In genomic region chr7:74228951-74229900, GRCh38 we compare ENCODE assay signal across 15 cellular contexts. TPM values are rescaled to one million over a fixed set of nuclear protein-coding genes. Genes with fewer than 3 reads are reported as not detected.
A peak's percentile ranks its signal among the peaks of the same experiment; 100 is the strongest.
DNase-seq lines count a peak whose midpoint lies in the region; ATAC-seq and TF ChIP-seq lines count a peak whose summit lies in the region.
"Had no signal": no experiment of that assay in that cellular context is flagged by ENCODE, and none has a peak within 500 bp of the region (broad histone marks: within the 10 kb centered on the region; RNA-seq: fewer than 3 reads in every experiment).

No MANE protein-coding gene starts in this region.

- H3K4me3 ChIP-seq in DND-41 (ENCODE audit: low read depth in 1 of 2, low read length in 2 of 2) = no peak overlapping the region
- H3K4me3 ChIP-seq in OCI-LY7 (ENCODE audit: low read depth, low read length, poor library complexity, severe bottlenecking) = no peak overlapping the region
- H3K4me3 ChIP-seq in naive thymus-derived CD4-positive, alpha-beta T cell (ENCODE audit: low read length) = no peak overlapping the region
- H3K4me3 ChIP-seq: right lobe of liver had no signal

- H3K4me2 ChIP-seq in DND-41 (ENCODE audit: insufficient read depth, low read length) = no peak overlapping the region
- H3K4me2 ChIP-seq in OCI-LY7 (ENCODE audit: low read length) = no peak overlapping the region

- H3K4me1 ChIP-seq in DND-41 (ENCODE audit: insufficient read depth, low read length) = 0 out of 2 replicates have a peak, but pooled peaks cover 2% of the 10 kb centered on the region
- H3K4me1 ChIP-seq in OCI-LY7 (ENCODE audit: insufficient read depth, low read length, poor library complexity, severe bottlenecking) = peaks cover 26% of the 10 kb centered on the region
- H3K4me1 ChIP-seq in naive thymus-derived CD4-positive, alpha-beta T cell (ENCODE audit: control insufficient read depth in 2 of 2, insufficient read depth in 2 of 2, low read length in 2 of 2) = no peaks in the 10 kb centered on the region

- H3K79me2 ChIP-seq in DND-41 (ENCODE audit: insufficient read depth, low read length) = peaks cover 5% of the 10 kb centered on the region; the same call in 1 of the 2 replicates
- H3K79me2 ChIP-seq in OCI-LY7 (ENCODE audit: insufficient read depth, low read depth, low read length) = no peaks in the 10 kb centered on the region

- no peaks in the 10 kb centered on the region for H3K27me3 Mint-ChIP-seq in naive thymus-derived CD4-positive, alpha-beta T cell
- H3K27me3 Mint-ChIP-seq: CD4-positive, CD25-positive, alpha-beta regulatory T cell had no signal

- peak; percentile 18 for TF ChIP-seq POLR2A in GM18505 (IDR thresholded peaks at IDR 0.05; ENCODE audit: borderline replicate concordance, extremely low read depth, insufficient read depth, insufficient read length)

- intact Hi-C loops in OCI-LY7 (cut with micrococcal nuclease; ENCODE audit: unreplicated experiment) = no loop called here
- intact Hi-C loops in naive thymus-derived CD4-positive, alpha-beta T cell (cut with micrococcal nuclease) = no loop called here

- TSS peak; percentile 94 for BruUV-seq in OCI-LY7 (replicated peaks; lab: Mats Ljungman, UMichigan)

- ATAC-seq in DND-41 (ENCODE audit: insufficient read depth, low read depth) = no peak
- no peak for ATAC-seq in GM18505 (IDR thresholded peaks at IDR 0.05; ENCODE audit: unreplicated experiment)
- ATAC-seq in naive thymus-derived CD4-positive, alpha-beta T cell = peak; percentile 17
- no peak for ATAC-seq in GM19452 (IDR thresholded peaks at IDR 0.05; ENCODE audit: unreplicated experiment)
- ATAC-seq: right lobe of liver had no signal

- CTCF ChIA-PET in OCI-LY7 (lab: Charles Lee; ENCODE audit: unreplicated experiment) = no interaction called here
- CTCF ChIA-PET in naive thymus-derived CD4-positive, alpha-beta T cell (lab: Charles Lee) = no interaction called here

- H2AFZ ChIP-seq in DND-41 (ENCODE audit: low read depth, low read length) (no peak overlapping the region), OCI-LY7 (ENCODE audit: low read length) (no peak overlapping the region)

- TF ChIP-seq CTCF in DND-41 (IDR thresholded peaks at IDR 0.05; ENCODE audit: borderline replicate concordance, extremely low read depth, low read length, poor library complexity, severe bottlenecking) = no peak
- TF ChIP-seq CTCF in OCI-LY7 (conservative IDR thresholded peaks at IDR 0.05; ENCODE audit: low read length) = no peak

- H3K4me3 Mint-ChIP-seq in naive thymus-derived CD4-positive, alpha-beta T cell = no peak overlapping the region
- H3K4me3 Mint-ChIP-seq: CD4-positive, CD25-positive, alpha-beta regulatory T cell; neural crest cell had no signal

- H3K36me3 ChIP-seq in DND-41 (ENCODE audit: insufficient read depth, low read length) (peaks cover 86% of the 10 kb centered on the region), OCI-LY7 (ENCODE audit: insufficient read depth, low read length) (peaks cover 94% of the 10 kb centered on the region)
- H3K36me3 ChIP-seq in naive thymus-derived CD4-positive, alpha-beta T cell (ENCODE audit: control insufficient read depth in 2 of 3, insufficient read depth in 3 of 3, low read length in 3 of 3) = peaks cover 0 to 25% (median 5%) of the 10 kb centered on the region in 3 experiments

- H3K27me3 ChIP-seq in DND-41 (ENCODE audit: insufficient read depth, low read length, poor library complexity) = no peaks in the 10 kb centered on the region
- H3K27me3 ChIP-seq in naive thymus-derived CD4-positive, alpha-beta T cell (ENCODE audit: control insufficient read depth in 2 of 2, insufficient read depth in 2 of 2, low read length in 2 of 2) = no peaks in the 10 kb centered on the region
- H3K27me3 ChIP-seq: right lobe of liver had no signal

- H3K27ac ChIP-seq in DND-41 (ENCODE audit: low read length) (peak overlapping the region; percentile 65), OCI-LY7 (ENCODE audit: low read depth, low read length, poor library complexity, severe bottlenecking) (peak overlapping the region; percentile 48)
- no peak overlapping the region for H3K27ac ChIP-seq in naive thymus-derived CD4-positive, alpha-beta T cell (ENCODE audit: low read depth, low read length)
- H3K27ac ChIP-seq: right lobe of liver had no signal

- H3K36me3 Mint-ChIP-seq in naive thymus-derived CD4-positive, alpha-beta T cell = peaks cover 0 to 31% (median 19%) of the 10 kb centered on the region in 5 donors

- DNase-seq in DND-41 = no peak
- no peak for DNase-seq in OCI-LY7 (ENCODE audit: low spot score)
- DNase-seq in naive thymus-derived CD4-positive, alpha-beta T cell = no peak
- no peak for DNase-seq in NCI-H2081 (lab: John Stamatoyannopoulos, UW)
- DNase-seq in hypothalamus (lab: John Stamatoyannopoulos, UW) = no peak
- DNase-seq: activated CD8-positive, alpha-beta memory T cell treated with anti-CD3 and anti-CD28 coated beads for 24 hours; caudate nucleus; CD4-positive, CD25-positive, alpha-beta regulatory T cell; NCI-H226; NK-92 treated with Interleukin-12 subunit alpha and Interleukin-12 subunit beta, amount 100 ng/mL, for 24 hours; right lobe of liver had no signal

- H4K20me1 ChIP-seq in DND-41 (ENCODE audit: insufficient read depth, low read length) (no peaks in the 10 kb centered on the region), OCI-LY7 (ENCODE audit: insufficient read depth, low read length) (0 out of 2 replicates have a peak, but pooled peaks cover 5% of the 10 kb centered on the region)

- peak overlapping the region in 3 of 9 donors; percentile 34 to 70 (median 46) for H3K27ac Mint-ChIP-seq in naive thymus-derived CD4-positive, alpha-beta T cell
- H3K27ac Mint-ChIP-seq: activated T-helper 2 cell treated with anti-CD3 and anti-CD28 coated beads, Interferon-gamma antibody, Interleukin-2, Interleukin-4, amounts not matched to agents 10 μg/mL and 5 μg/mL and 100 μg/mL, durations not matched to agents 14 hours and 24 hours and 36 hours had no signal

- POLR2A ChIA-PET in OCI-LY7 (lab: Charles Lee) = interaction anchor here (0.8 to 1.5 kb wide), 2 partner anchors 13 to 50 kb away, joined by 3 to 5 read pairs; no protein-coding TSS in a partner anchor
- POLR2A ChIA-PET in naive thymus-derived CD4-positive, alpha-beta T cell (lab: Charles Lee) = no interaction called here

- no peaks in the 10 kb centered on the region for H3K9me2 ChIP-seq in OCI-LY7 (ENCODE audit: insufficient read depth, low read length)

- H3K4me1 Mint-ChIP-seq in naive thymus-derived CD4-positive, alpha-beta T cell = peaks cover 0 to 12% (median 5%) of the 10 kb centered on the region in 7 donors
- H3K4me1 Mint-ChIP-seq: neural crest cell had no signal

- H3K9ac ChIP-seq in DND-41 (ENCODE audit: low read depth, low read length) = no peak overlapping the region

- no peaks in the 10 kb centered on the region for H3K9me3 Mint-ChIP-seq in naive thymus-derived CD4-positive, alpha-beta T cell
- H3K9me3 Mint-ChIP-seq: activated T-helper 2 cell treated with anti-CD3 and anti-CD28 coated beads, Interferon-gamma antibody, Interleukin-2, Interleukin-4, amounts not matched to agents 10 μg/mL and 5 μg/mL and 100 μg/mL, durations not matched to agents 14 hours and 24 hours and 36 hours; CD4-positive, CD25-positive, alpha-beta regulatory T cell; neural crest cell had no signal

- H3K9me3 ChIP-seq in DND-41 (ENCODE audit: insufficient read depth, low read length, severe bottlenecking) (no peaks in the 10 kb centered on the region), OCI-LY7 (ENCODE audit: low read length) (no peaks in the 10 kb centered on the region)
- no peaks in the 10 kb centered on the region for H3K9me3 ChIP-seq in naive thymus-derived CD4-positive, alpha-beta T cell (ENCODE audit: control insufficient read depth in 2 of 3, low read length in 3 of 3)
- H3K9me3 ChIP-seq: right lobe of liver had no signal

RNA-seq across cellular contexts. Expression of gene LAT2, which starts 19.4 kb away (rescaled TPM):
- 41.1 and 48.3 TPM in 2 replicates for total RNA-seq in OCI-LY7 (2014; rRNA removed; shearing (Covaris generic))
- total RNA-seq in OCI-LY7 (2022) = 79.1 and 93.8 TPM in 2 replicates
- total RNA-seq in naive thymus-derived CD4-positive, alpha-beta T cell = 10 to 100 TPM in 3 of 5 experiments, 1 to 10 TPM in 2; 2.6 to 67.0 (median 10.5) TPM
- polyA plus RNA-seq in naive thymus-derived CD4-positive, alpha-beta T cell = 1 to 10 TPM in 1 of 2 donors, under 1 TPM in 1; 0.69 to 1.5 TPM

RNA-seq across cellular contexts. Expression of gene RFC2, which starts 25.0 kb away (rescaled TPM):
- 71.3 and 77.4 TPM in 2 replicates for total RNA-seq in OCI-LY7 (2014; rRNA removed; shearing (Covaris generic))
- 77.8 and 79.2 TPM in 2 replicates for total RNA-seq in OCI-LY7 (2022)
- 10 to 100 TPM; 12.0 to 51.7 (median 15.2) TPM for total RNA-seq in naive thymus-derived CD4-positive, alpha-beta T cell
- polyA plus RNA-seq in naive thymus-derived CD4-positive, alpha-beta T cell = 10 to 100 TPM; 21.4 to 23.7 TPM

RNA-seq across cellular contexts. Expression of gene EIF4H, which starts 55.1 kb away (rescaled TPM):
- 202 and 231 TPM in 2 replicates for total RNA-seq in OCI-LY7 (2014; rRNA removed; shearing (Covaris generic))
- 329 and 345 TPM in 2 replicates for total RNA-seq in OCI-LY7 (2022)
- 100 to 1,000 TPM; 163 to 284 (median 223) TPM for total RNA-seq in naive thymus-derived CD4-positive, alpha-beta T cell
- polyA plus RNA-seq in naive thymus-derived CD4-positive, alpha-beta T cell = 100 to 1,000 TPM; 256 to 280 TPM

RNA-seq across cellular contexts. Expression of gene CLIP2, which starts 60.0 kb away (rescaled TPM):
- 3.6 and 4.2 TPM in 2 replicates for total RNA-seq in OCI-LY7 (2014; rRNA removed; shearing (Covaris generic))
- total RNA-seq in OCI-LY7 (2022) = 6.3 and 7.2 TPM in 2 replicates
- total RNA-seq in naive thymus-derived CD4-positive, alpha-beta T cell = 10 to 100 TPM in 1 of 5 experiments, 1 to 10 TPM in 4; 1.1 to 11.4 (median 3.1) TPM
- polyA plus RNA-seq in naive thymus-derived CD4-positive, alpha-beta T cell = under 1 TPM; 0.02 to 0.61 TPM
